Comparison of ENCODE assay signal across 1 cellular context in genomic region chr7:14999331-14999730, GRCh38.
TF ChIP-seq lines count a peak whose summit lies in the region.

No MANE protein-coding gene starts in this region.

TF ChIP-seq in HepG2, 621 proteins besides CTCF, POLR2A, EP300 and RAD21 (continued from another document):
- TF ChIP-seq, protein P1, sequence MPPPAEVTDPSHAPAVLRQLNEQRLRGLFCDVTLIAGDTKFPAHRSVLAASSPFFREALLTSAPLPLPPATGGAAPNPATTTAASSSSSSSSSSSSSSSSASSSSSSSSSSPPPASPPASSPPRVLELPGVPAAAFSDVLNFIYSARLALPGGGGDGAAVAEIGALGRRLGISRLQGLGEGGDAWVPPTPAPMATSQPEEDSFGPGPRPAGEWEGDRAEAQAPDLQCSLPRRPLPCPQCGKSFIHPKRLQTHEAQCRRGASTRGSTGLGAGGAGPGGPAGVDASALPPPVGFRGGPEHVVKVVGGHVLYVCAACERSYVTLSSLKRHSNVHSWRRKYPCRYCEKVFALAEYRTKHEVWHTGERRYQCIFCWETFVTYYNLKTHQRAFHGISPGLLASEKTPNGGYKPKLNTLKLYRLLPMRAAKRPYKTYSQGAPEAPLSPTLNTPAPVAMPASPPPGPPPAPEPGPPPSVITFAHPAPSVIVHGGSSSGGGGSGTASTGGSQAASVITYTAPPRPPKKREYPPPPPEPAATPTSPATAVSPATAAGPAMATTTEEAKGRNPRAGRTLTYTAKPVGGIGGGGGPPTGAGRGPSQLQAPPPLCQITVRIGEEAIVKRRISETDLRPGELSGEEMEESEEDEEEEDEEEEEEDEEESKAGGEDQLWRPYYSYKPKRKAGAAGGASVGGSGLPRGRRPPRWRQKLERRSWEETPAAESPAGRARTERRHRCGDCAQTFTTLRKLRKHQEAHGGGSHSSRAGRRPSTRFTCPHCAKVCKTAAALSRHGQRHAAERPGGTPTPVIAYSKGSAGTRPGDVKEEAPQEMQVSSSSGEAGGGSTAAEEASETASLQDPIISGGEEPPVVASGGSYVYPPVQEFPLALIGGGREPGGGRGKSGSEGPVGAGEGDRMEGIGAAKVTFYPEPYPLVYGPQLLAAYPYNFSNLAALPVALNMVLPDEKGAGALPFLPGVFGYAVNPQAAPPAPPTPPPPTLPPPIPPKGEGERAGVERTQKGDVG (CRISPR knock-in tag; IDR thresholded peaks at IDR 0.05; ENCODE audit: borderline replicate concordance): no peak
- TF ChIP-seq BRCA1 (CRISPR knock-in tag; IDR thresholded peaks at IDR 0.05) (no peak), RCOR2 (CRISPR knock-in tag; IDR thresholded peaks at IDR 0.05) (no peak), ZBTB37 (CRISPR knock-in tag; IDR thresholded peaks at IDR 0.05) (no peak), ZSCAN21 (CRISPR knock-in tag; IDR thresholded peaks at IDR 0.05; ENCODE audit: borderline replicate concordance) (no peak), ZNF451 (CRISPR knock-in tag; IDR thresholded peaks at IDR 0.05) (no peak), KDM2A (CRISPR knock-in tag; IDR thresholded peaks at IDR 0.05; ENCODE audit: borderline replicate concordance, low read depth) (no peak)
- TF ChIP-seq, protein P2, sequence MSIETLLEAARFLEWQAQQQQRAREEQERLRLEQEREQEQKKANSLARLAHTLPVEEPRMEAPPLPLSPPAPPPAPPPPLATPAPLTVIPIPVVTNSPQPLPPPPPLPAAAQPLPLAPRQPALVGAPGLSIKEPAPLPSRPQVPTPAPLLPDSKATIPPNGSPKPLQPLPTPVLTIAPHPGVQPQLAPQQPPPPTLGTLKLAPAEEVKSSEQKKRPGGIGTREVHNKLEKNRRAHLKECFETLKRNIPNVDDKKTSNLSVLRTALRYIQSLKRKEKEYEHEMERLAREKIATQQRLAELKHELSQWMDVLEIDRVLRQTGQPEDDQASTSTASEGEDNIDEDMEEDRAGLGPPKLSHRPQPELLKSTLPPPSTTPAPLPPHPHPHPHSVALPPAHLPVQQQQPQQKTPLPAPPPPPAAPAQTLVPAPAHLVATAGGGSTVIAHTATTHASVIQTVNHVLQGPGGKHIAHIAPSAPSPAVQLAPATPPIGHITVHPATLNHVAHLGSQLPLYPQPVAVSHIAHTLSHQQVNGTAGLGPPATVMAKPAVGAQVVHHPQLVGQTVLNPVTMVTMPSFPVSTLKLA (IDR thresholded peaks at IDR 0.05): no peak
